In the genomic region with DNA sequence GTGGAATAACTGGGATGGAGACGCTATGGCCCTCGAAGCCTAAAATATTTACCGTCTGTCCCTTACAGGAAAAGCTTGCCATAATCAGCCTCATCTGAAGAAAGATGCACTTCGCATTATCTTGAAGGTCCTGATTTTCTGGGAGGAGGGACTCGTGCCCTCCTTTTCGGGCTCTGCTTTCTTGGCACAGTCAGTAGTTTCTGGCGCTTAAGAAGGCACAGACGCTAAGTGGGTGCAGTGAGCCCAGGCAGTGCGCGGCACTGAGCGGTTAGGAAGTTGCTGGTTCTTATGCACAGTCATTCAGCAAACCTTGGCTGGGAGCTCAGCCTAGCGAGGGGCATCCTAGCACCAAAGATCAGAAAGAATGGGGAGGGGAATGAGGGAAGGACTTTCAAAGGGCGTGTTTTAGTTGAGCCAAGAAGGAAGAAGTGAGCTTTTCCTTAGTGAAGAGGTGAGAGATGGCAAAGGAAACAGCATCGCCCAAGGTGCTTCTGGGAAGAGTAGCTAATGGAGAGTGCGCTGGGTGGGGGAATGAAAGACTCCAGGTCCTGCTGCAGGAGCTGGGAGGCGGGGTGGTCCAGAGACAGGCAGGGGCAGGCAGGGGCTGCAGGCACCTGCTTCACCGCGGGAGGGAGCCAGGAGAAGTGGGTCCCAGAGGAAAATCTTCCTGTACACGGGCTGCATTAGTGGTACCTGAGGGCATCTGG, we compare ENCODE assay signal across 12 cellular contexts.
DNase-seq lines count a peak whose midpoint lies in the region; ATAC-seq and TF ChIP-seq lines count a peak whose summit lies in the region.
"Had no signal": no experiment of that assay in that cellular context is flagged by ENCODE, and none has a peak within 500 bp of the region (broad histone marks: within the 10 kb centered on the region; RNA-seq: fewer than 3 reads in every experiment).

No MANE protein-coding gene starts in this region.

- H2BK15ac ChIP-seq in mesenchymal stem cell (ENCODE audit: low read depth, poor library complexity, severe bottlenecking): no peak overlapping the region

- H3K4ac ChIP-seq in mesenchymal stem cell (ENCODE audit: low read depth in 1 of 2, low read length in 2 of 2): no peak overlapping the region

- H3K4me1 Mint-ChIP-seq in natural killer cell treated with Interleukin-12 subunit alpha and Interleukin-12 subunit beta and Interleukin-15 and Interleukin-18, amount 100 ng/mL, for 72 hours (ENCODE audit: low read depth in 2 of 2): peaks cover 31 to 45% of the 10 kb centered on the region in 2 donors
- H3K4me1 Mint-ChIP-seq in natural killer cell: peaks cover 15 to 18% of the 10 kb centered on the region in 2 donors
- H3K4me1 Mint-ChIP-seq in naive thymus-derived CD8-positive, alpha-beta T cell: peaks cover 14 to 35% (median 26%) of the 10 kb centered on the region in 4 donors

- no peak overlapping the region for H2AK5ac ChIP-seq in mesenchymal stem cell (ENCODE audit: low read length, severe bottlenecking)

- H3K4me3 ChIP-seq in mesenchymal stem cell (ENCODE audit: insufficient read depth in 1 of 2, low read depth in 1 of 2, low read length in 2 of 2): no peak overlapping the region
- H3K4me3 ChIP-seq: mucosa of descending colon, sigmoid colon, thoracic aorta had no signal

- no peak for ATAC-seq in natural killer cell treated with Interleukin-12 subunit alpha and Interleukin-12 subunit beta and Interleukin-15 and Interleukin-18, amount 100 ng/mL, for 72 hours
- ATAC-seq in natural killer cell (no peak), esophagus mucosa (no peak), HG03520 (IDR thresholded peaks at IDR 0.05; ENCODE audit: unreplicated experiment) (no peak)
- no peak for ATAC-seq in naive thymus-derived CD8-positive, alpha-beta T cell

- peak overlapping the region; percentile 71 for H3K9ac ChIP-seq in mesenchymal stem cell (ENCODE audit: low read length)

- H3K4me1 ChIP-seq in mesenchymal stem cell (ENCODE audit: control insufficient read depth, insufficient read depth, low read depth, low read length): peaks cover 9% of the 10 kb centered on the region

- no peaks in the 10 kb centered on the region for H3K9me3 ChIP-seq in mesenchymal stem cell (ENCODE audit: control insufficient read depth, low read length)
- H3K9me3 ChIP-seq: mucosa of descending colon, sigmoid colon, thoracic aorta had no signal

- POLR2A ChIA-PET in naive thymus-derived CD8-positive, alpha-beta T cell (lab: Charles Lee): no interaction called here

- H3K4me3 Mint-ChIP-seq in natural killer cell treated with Interleukin-12 subunit alpha and Interleukin-12 subunit beta and Interleukin-15 and Interleukin-18, amount 100 ng/mL, for 72 hours: peak overlapping the region; percentile 48
- no peak overlapping the region for H3K4me3 Mint-ChIP-seq in natural killer cell
- H3K4me3 Mint-ChIP-seq in naive thymus-derived CD8-positive, alpha-beta T cell: no peak overlapping the region

- H3K27ac Mint-ChIP-seq in natural killer cell treated with Interleukin-12 subunit alpha and Interleukin-12 subunit beta and Interleukin-15 and Interleukin-18, amount 100 ng/mL, for 72 hours: peak overlapping the region; percentile 76 to 86
- H3K27ac Mint-ChIP-seq in natural killer cell: no peak overlapping the region
- peak overlapping the region in 4 of 10 donors; percentile 18 to 84 (median 48) for H3K27ac Mint-ChIP-seq in naive thymus-derived CD8-positive, alpha-beta T cell

- peaks cover 3% of the 10 kb centered on the region for H3K79me1 ChIP-seq in mesenchymal stem cell (replicated peaks; ENCODE audit: low read length, poor library complexity, severe bottlenecking)

- H2BK120ac ChIP-seq in mesenchymal stem cell (ENCODE audit: low read depth, low read length): no peak overlapping the region

- no peaks in the 10 kb centered on the region for H3K27me3 Mint-ChIP-seq in natural killer cell treated with Interleukin-12 subunit alpha and Interleukin-12 subunit beta and Interleukin-15 and Interleukin-18, amount 100 ng/mL, for 72 hours
- no peaks in the 10 kb centered on the region for H3K27me3 Mint-ChIP-seq in natural killer cell (ENCODE audit: low read depth in 2 of 2)
- no peaks in the 10 kb centered on the region for H3K27me3 Mint-ChIP-seq in naive thymus-derived CD8-positive, alpha-beta T cell
- H3K27me3 Mint-ChIP-seq: activated CD4-positive, alpha-beta T cell treated with anti-CD3 and anti-CD28 coated beads, Interleukin-2, amount 10 ng/mL, durations not matched to agents 7 days and 5 days; central memory CD8-positive, alpha-beta T cell had no signal

- H4K8ac ChIP-seq in mesenchymal stem cell (ENCODE audit: low read length): no peak overlapping the region

- H3K23ac ChIP-seq in mesenchymal stem cell (ENCODE audit: low read length in 2 of 2): no peak overlapping the region

- H3K9me3 Mint-ChIP-seq in natural killer cell treated with Interleukin-12 subunit alpha and Interleukin-12 subunit beta and Interleukin-15 and Interleukin-18, amount 100 ng/mL, for 72 hours: no peaks in the 10 kb centered on the region
- no peaks in the 10 kb centered on the region for H3K9me3 Mint-ChIP-seq in natural killer cell
- no peaks in the 10 kb centered on the region for H3K9me3 Mint-ChIP-seq in naive thymus-derived CD8-positive, alpha-beta T cell
- H3K9me3 Mint-ChIP-seq: activated CD4-positive, alpha-beta T cell treated with anti-CD3 and anti-CD28 coated beads, Interleukin-2, amount 10 ng/mL, durations not matched to agents 7 days and 5 days; central memory CD8-positive, alpha-beta T cell had no signal

- H3K36me3 ChIP-seq in mesenchymal stem cell (ENCODE audit: control insufficient read depth in 1 of 2, insufficient read depth in 2 of 2, low read depth in 1 of 2, low read length in 2 of 2): peaks cover 2 to 16% of the 10 kb centered on the region in 2 experiments
- H3K36me3 ChIP-seq: thoracic aorta had no signal

- H3K18ac ChIP-seq in mesenchymal stem cell (ENCODE audit: low read depth in 1 of 2, low read length in 2 of 2): no peak overlapping the region

- H2BK5ac ChIP-seq in mesenchymal stem cell (ENCODE audit: low read depth, low read length, poor library complexity, severe bottlenecking): no peak overlapping the region

- no peak overlapping the region for H3K27ac ChIP-seq in mesenchymal stem cell (ENCODE audit: low read length, poor library complexity, severe bottlenecking)
- H3K27ac ChIP-seq: sigmoid colon, thoracic aorta had no signal

- H2BK12ac ChIP-seq in mesenchymal stem cell (ENCODE audit: low read length in 2 of 2): no peak overlapping the region

- no peak for TF ChIP-seq CTCF in natural killer cell (IDR thresholded peaks at IDR 0.05)

- no peak overlapping the region for H3K4me2 ChIP-seq in mesenchymal stem cell (ENCODE audit: low read length, poor library complexity, severe bottlenecking)

- no peak for DNase-seq in natural killer cell treated with Interleukin-12 subunit alpha and Interleukin-12 subunit beta and Interleukin-15 and Interleukin-18, amount 100 ng/mL, for 72 hours (ENCODE audit: low spot score)
- DNase-seq in natural killer cell (no peak), mesenchymal stem cell (no peak)
- peak; percentile 42 for DNase-seq in activated CD8-positive, alpha-beta memory T cell treated with anti-CD3 and anti-CD28 coated beads, Interleukin-2, amount 50 U/mL, for 48 hours
- DNase-seq in naive thymus-derived CD8-positive, alpha-beta T cell: no peak

- no peak overlapping the region for H4K91ac ChIP-seq in mesenchymal stem cell (ENCODE audit: low read length)

- intact Hi-C loops in natural killer cell (cut with micrococcal nuclease): loop anchor here (5.0 kb wide), 1 partner anchor 395 kb away; no protein-coding TSS in a partner anchor

- no peak overlapping the region for H3K14ac ChIP-seq in mesenchymal stem cell (ENCODE audit: low read length in 2 of 2)

- WGBS in mesenchymal stem cell: 96% methylated on average over 19 of the region's 19 CpGs

- H3K27me3 ChIP-seq in mesenchymal stem cell (ENCODE audit: control insufficient read depth in 1 of 2, insufficient read depth in 1 of 2, low read length in 2 of 2): peaks cover 0 to 5% of the 10 kb centered on the region in 2 experiments
- H3K27me3 ChIP-seq: sigmoid colon had no signal

- H3K36me3 Mint-ChIP-seq in natural killer cell treated with Interleukin-12 subunit alpha and Interleukin-12 subunit beta and Interleukin-15 and Interleukin-18, amount 100 ng/mL, for 72 hours: no peaks in the 10 kb centered on the region
- no peaks in the 10 kb centered on the region for H3K36me3 Mint-ChIP-seq in natural killer cell
- H3K36me3 Mint-ChIP-seq in naive thymus-derived CD8-positive, alpha-beta T cell: peaks cover 0 to 2% (median 2%) of the 10 kb centered on the region in 3 donors

- H2AFZ ChIP-seq in mesenchymal stem cell (ENCODE audit: low read depth, low read length): no peak overlapping the region

Comparison
In these comparisons a context has a peak if more than half of its experiments do, and no peak if none do; other contexts are left out.
1. H3K27ac Mint-ChIP-seq: peak in natural killer cell treated with Interleukin-12 subunit alpha and Interleukin-12 subunit beta and Interleukin-15 and Interleukin-18, amount 100 ng/mL, for 72 hours (2 of 2); none in natural killer cell (0 of 2).